Comparison of ENCODE assay signal across 8 cellular contexts in the genomic region with DNA sequence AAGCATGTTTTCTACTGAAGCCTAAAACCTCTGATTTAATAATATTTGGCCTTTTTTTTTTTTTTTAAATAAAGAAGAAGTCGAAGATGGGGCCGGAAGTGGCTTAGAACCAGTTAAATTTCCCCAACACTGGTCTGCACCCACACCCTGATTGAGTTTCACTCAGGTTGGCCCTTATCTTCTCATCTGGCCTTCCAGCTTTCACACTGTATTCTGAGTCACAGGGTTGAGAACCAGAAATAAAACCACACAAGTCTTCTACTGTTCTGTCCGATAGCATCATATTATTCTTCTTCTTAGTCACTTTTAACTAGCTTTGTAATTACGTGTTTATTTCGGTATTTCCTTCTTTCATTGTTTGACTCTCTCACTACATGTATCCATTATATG. TPM values are rescaled to one million over a fixed set of nuclear protein-coding genes. Genes with fewer than 3 reads are reported as not detected.
DNase-seq lines count a peak whose midpoint lies in the region; ATAC-seq, FAIRE-seq and TF ChIP-seq lines count a peak whose summit lies in the region.

No MANE protein-coding gene starts in this region.

- DNase-seq in AG08395 (ENCODE audit: low spot score) (peak; percentile 50), islet precursor cell (peak; percentile 70), SIG-M5 treated with dmso at 0.1 percent for 504 hours (lab: John Stamatoyannopoulos, UW; ENCODE audit: unreplicated experiment) (no peak), GM12891 (ENCODE audit: insufficient read length, low spot score) (no peak), right lobe of liver (no peak)
- DNase-seq in activated CD4-positive, alpha-beta T cell treated with anti-CD3 and anti-CD28 coated beads, Interleukin-2, amount 10 ng/mL, durations not matched to agents 7 days and 5 days: peak; percentile 45
- no peak for DNase-seq in effector CD8-positive, alpha-beta T cell (lab: John Stamatoyannopoulos, UW)

- intact Hi-C loops in right lobe of liver (cut with DNase I): no loop called here

- H3K9me3 ChIP-seq in right lobe of liver: no peaks in the 10 kb centered on the region

- FAIRE-seq in GM12891 (lab: Jason Lieb, UNC): no peak

- TF ChIP-seq CTCF in right lobe of liver (IDR thresholded peaks at IDR 0.05): no peak

- H3K27ac Mint-ChIP-seq in activated CD4-positive, alpha-beta T cell treated with anti-CD3 and anti-CD28 coated beads, Interleukin-2, amount 10 ng/mL, durations not matched to agents 7 days and 5 days: no peak overlapping the region

- POLR2A ChIA-PET in activated CD4-positive, alpha-beta T cell treated with anti-CD3 and anti-CD28 coated beads, Interleukin-2, amount 10 ng/mL, durations not matched to agents 7 days and 5 days (lab: Charles Lee): no interaction called here

- peaks cover 3% of the 10 kb centered on the region for H3K4me1 Mint-ChIP-seq in activated CD4-positive, alpha-beta T cell treated with anti-CD3 and anti-CD28 coated beads, Interleukin-2, amount 10 ng/mL, durations not matched to agents 7 days and 5 days

- no peaks in the 10 kb centered on the region for H3K36me3 ChIP-seq in right lobe of liver

- H3K27me3 ChIP-seq in right lobe of liver: no peaks in the 10 kb centered on the region

- no peak for TF ChIP-seq POLR2A in GM12891 (IDR thresholded peaks at IDR 0.05; ENCODE audit: low read depth, low read length)
- no peak for TF ChIP-seq POLR2A in right lobe of liver (IDR thresholded peaks at IDR 0.05)

- no peak overlapping the region for H3K27ac ChIP-seq in right lobe of liver

- H3K36me3 Mint-ChIP-seq in activated CD4-positive, alpha-beta T cell treated with anti-CD3 and anti-CD28 coated beads, Interleukin-2, amount 10 ng/mL, durations not matched to agents 7 days and 5 days (ENCODE audit: low read depth): no peaks in the 10 kb centered on the region

- WGBS in right lobe of liver (ENCODE audit: insufficient coverage, low coverage, low lambda C conversion rate, missing lambda C conversion rate): 76% methylated on average over 5 of the region's 5 CpGs

- ATAC-seq in HG02884 (IDR thresholded peaks at IDR 0.05; ENCODE audit: unreplicated experiment) (peak; percentile 94), right lobe of liver (no peak)

- no peak overlapping the region for H3K4me3 Mint-ChIP-seq in activated CD4-positive, alpha-beta T cell treated with anti-CD3 and anti-CD28 coated beads, Interleukin-2, amount 10 ng/mL, durations not matched to agents 7 days and 5 days

- H3K4me3 ChIP-seq in right lobe of liver: no peak overlapping the region

- H3K9me3 Mint-ChIP-seq in activated CD4-positive, alpha-beta T cell treated with anti-CD3 and anti-CD28 coated beads, Interleukin-2, amount 10 ng/mL, durations not matched to agents 7 days and 5 days: no peaks in the 10 kb centered on the region

- peaks cover 5% of the 10 kb centered on the region for H3K27me3 Mint-ChIP-seq in activated CD4-positive, alpha-beta T cell treated with anti-CD3 and anti-CD28 coated beads, Interleukin-2, amount 10 ng/mL, durations not matched to agents 7 days and 5 days

- CTCF ChIA-PET in activated CD4-positive, alpha-beta T cell treated with anti-CD3 and anti-CD28 coated beads, Interleukin-2, amount 10 ng/mL, durations not matched to agents 7 days and 5 days (lab: Charles Lee): interaction anchor here (0.7 kb wide), 2 partner anchors 723 to 952 kb away, joined by 3 to 5 read pairs; no protein-coding TSS in a partner anchor

- H3K4me1 ChIP-seq in right lobe of liver: no peaks in the 10 kb centered on the region

TF ChIP-seq in GM12891, 5 proteins besides CTCF, POLR2A, EP300 and RAD21:
- TF ChIP-seq POU2F2 (IDR thresholded peaks at IDR 0.05; ENCODE audit: low read depth, low read length): no peak
- TF ChIP-seq POLR2AphosphoS5 (IDR thresholded peaks at IDR 0.05; ENCODE audit: low read depth, low read length): no peak
- TF ChIP-seq TAF1 (IDR thresholded peaks at IDR 0.05; ENCODE audit: low read depth, low read length): no peak
- no peak for TF ChIP-seq PAX5 (IDR thresholded peaks at IDR 0.05; ENCODE audit: insufficient read depth, low read length, severe bottlenecking)
- no peak for TF ChIP-seq SPI1 (IDR thresholded peaks at IDR 0.05; ENCODE audit: low read depth, low read length)
TF ChIP-seq in GM12891: peak in this region for 0.

RNA-seq across cellular contexts. Expression of a gene that starts 9.9 kb away (rescaled TPM):
- under 1 TPM in 1 of 2 experiments, not detected in 1; 0.04 TPM for total RNA-seq in activated CD4-positive, alpha-beta T cell treated with anti-CD3 and anti-CD28 coated beads, Interleukin-2, amount 10 ng/mL, durations not matched to agents 7 days and 5 days
- polyA plus RNA-seq in GM12891 (2012; ENCODE audit: low read depth, missing spikeins): not detected
- under 1 TPM in 1 of 6 experiments, not detected in 5; 0.06 TPM for total RNA-seq in right lobe of liver

Comparison
In these comparisons a context has a peak if more than half of its experiments do, and no peak if none do; other contexts are left out.
1. DNase-seq: peak in AG08395 (single experiment), activated CD4-positive, alpha-beta T cell treated with anti-CD3 and anti-CD28 coated beads, Interleukin-2, amount 10 ng/mL, durations not matched to agents 7 days and 5 days (single experiment) and islet precursor cell (single experiment); none in effector CD8-positive, alpha-beta T cell (single experiment), SIG-M5 treated with dmso at 0.1 percent for 504 hours (single experiment), GM12891 (single experiment) and right lobe of liver (0 of 3).